17 cellular contexts compared by ENCODE assay signal in genomic region chr6:44235891-44236516, GRCh38. TPM values are rescaled to one million over a fixed set of nuclear protein-coding genes. Genes with fewer than 3 reads are reported as not detected.
DNase-seq lines count a peak whose midpoint lies in the region; ATAC-seq and TF ChIP-seq lines count a peak whose summit lies in the region.
"Had no signal": no experiment of that assay in that cellular context is flagged by ENCODE, and none has a peak within 500 bp of the region (broad histone marks: within the 10 kb centered on the region; RNA-seq: fewer than 3 reads in every experiment).

No MANE protein-coding gene starts in this region.

- no peak overlapping the region for H3K4me2 ChIP-seq in OCI-LY1 (ENCODE audit: low read length)

- no peaks in the 10 kb centered on the region for H3K27me3 ChIP-seq in OCI-LY1 (ENCODE audit: insufficient read depth, low read length)
- no peaks in the 10 kb centered on the region for H3K27me3 ChIP-seq in lower lobe of right lung (ENCODE audit: low read depth)
- no peaks in the 10 kb centered on the region for H3K27me3 ChIP-seq in thoracic aorta (replicated peaks; ENCODE audit: insufficient read depth)
- H3K27me3 ChIP-seq: MG63, Peyer's patch had no signal

- no peaks in the 10 kb centered on the region for H3K9me2 ChIP-seq in OCI-LY1 (ENCODE audit: low read depth, low read length)

- H3K4me3 ChIP-seq in OCI-LY1 (ENCODE audit: low read depth, low read length, poor library complexity, severe bottlenecking) (no peak overlapping the region), astrocyte of the cerebellum (ENCODE audit: low read depth, low read length) (no peak overlapping the region), lower lobe of right lung (no peak overlapping the region), thoracic aorta (no peak overlapping the region)
- H3K4me3 ChIP-seq: MG63, Peyer's patch had no signal

- H3K79me2 ChIP-seq in OCI-LY1 (ENCODE audit: insufficient read depth, low read length): no peaks in the 10 kb centered on the region

- TF ChIP-seq CTCF in OCI-LY1 (IDR thresholded peaks at IDR 0.05; ENCODE audit: low read length): peak; percentile 27
- TF ChIP-seq CTCF in astrocyte of the cerebellum (IDR thresholded peaks at IDR 0.05; ENCODE audit: low read depth, low read length, missing control alignments): peak; percentile 2
- no peak for TF ChIP-seq CTCF in lower lobe of right lung (IDR thresholded peaks at IDR 0.05)
- TF ChIP-seq CTCF in thoracic aorta (IDR thresholded peaks at IDR 0.05): no peak

- H3K36me3 ChIP-seq in OCI-LY1 (ENCODE audit: insufficient read depth, low read length) (peaks cover 43% of the 10 kb centered on the region), lower lobe of right lung (peaks cover 22% of the 10 kb centered on the region), thoracic aorta (peaks cover 21% of the 10 kb centered on the region)
- H3K36me3 ChIP-seq: Peyer's patch had no signal

- H4K20me1 ChIP-seq in OCI-LY1 (ENCODE audit: insufficient read depth, low read length): no peaks in the 10 kb centered on the region

- H3F3A ChIP-seq in OCI-LY1 (ENCODE audit: insufficient read depth, low read length): no peaks in the 10 kb centered on the region

- H3K9me3 ChIP-seq in OCI-LY1 (ENCODE audit: low read length) (no peaks in the 10 kb centered on the region), lower lobe of right lung (no peaks in the 10 kb centered on the region), thoracic aorta (no peaks in the 10 kb centered on the region)
- H3K9me3 ChIP-seq: MG63, Peyer's patch had no signal

- H3K27ac ChIP-seq in OCI-LY1 (ENCODE audit: low read depth, low read length, poor library complexity, severe bottlenecking) (no peak overlapping the region), lower lobe of right lung (no peak overlapping the region), thoracic aorta (peak overlapping the region; percentile 96 to 98)

- H3K9ac ChIP-seq in OCI-LY1 (ENCODE audit: low read length): no peak overlapping the region

- in situ Hi-C loops in astrocyte of the cerebellum (cut with HindIII; ENCODE audit: low sequenced_read_pairs): no loop called here

- ATAC-seq in lower lobe of right lung (no peak), thoracic aorta (ENCODE audit: insufficient number of reproducible peaks, low FRiP score, low read depth) (no peak), GM19397 (IDR thresholded peaks at IDR 0.05; ENCODE audit: unreplicated experiment) (no peak)

- H3K4me1 ChIP-seq in OCI-LY1 (ENCODE audit: insufficient read depth, low read length, severe bottlenecking) (peaks cover 9% of the 10 kb centered on the region), lower lobe of right lung (peaks cover 43% of the 10 kb centered on the region), thoracic aorta (ENCODE audit: control insufficient read depth in 1 of 2, low read depth in 2 of 2) (peaks cover 27 to 63% of the 10 kb centered on the region in 2 donors)

- H2AFZ ChIP-seq in OCI-LY1 (ENCODE audit: low read length): no peak overlapping the region

- intact Hi-C loops in lower lobe of right lung (cut with DNase I): loop anchor here (10.0 kb wide), 1 partner anchor 61 kb away; no protein-coding TSS in a partner anchor

- DNase-seq in astrocyte of the cerebellum (ENCODE audit: low read depth) (no peak), lower lobe of right lung (peak; percentile 31), thoracic aorta (ENCODE audit: low spot score) (no peak), MV-4-11 (lab: John Stamatoyannopoulos, UW) (no peak)
- no peak for DNase-seq in activated CD4-positive, CD25-positive, alpha-beta regulatory T cell (lab: John Stamatoyannopoulos, UW)
- DNase-seq: activated naive CD8-positive, alpha-beta T cell treated with anti-CD3 and anti-CD28 coated beads, Interleukin-2, amount 10 ng/mL, durations not matched to agents 7 days and 5 days; C1 segment of cervical spinal cord; MG63; NCI-H2081 treated with DMSO at 0.1 percent for 48 hours; NCI-H526 treated with DMSO at 0.1 percent for 48 hours; stimulated activated CD4-positive, alpha-beta T cell treated with anti-CD3 and anti-CD28 coated beads, Interleukin-1b, Interleukin-23, amount 100 ng/mL, for 48 hours; T-helper 1 cell had no signal

RNA-seq across cellular contexts. Expression of gene HSP90AB1, which starts 10.9 kb away (rescaled TPM):
- 680 TPM for total RNA-seq in lower lobe of right lung
- total RNA-seq in thoracic aorta: 100 to 1,000 TPM; 405 to 695 TPM

RNA-seq across cellular contexts. Expression of gene SLC29A1, which starts 12.6 kb away (rescaled TPM):
- 36.2 TPM for total RNA-seq in lower lobe of right lung
- 100 to 1,000 TPM; 132 to 172 TPM for total RNA-seq in thoracic aorta

RNA-seq across cellular contexts. Expression of gene MYMX, which starts 19.3 kb away (rescaled TPM):
- not detected for total RNA-seq in lower lobe of right lung
- total RNA-seq in thoracic aorta: not detected
- total RNA-seq: activated naive CD8-positive, alpha-beta T cell treated with anti-CD3 and anti-CD28 coated beads, Interleukin-2, amount 10 ng/mL, durations not matched to agents 7 days and 5 days; HT-29; Peyer's patch; urinary bladder had no signal

RNA-seq across cellular contexts. Expression of gene SLC35B2, which starts 21.3 kb away (rescaled TPM):
- 23.8 TPM for total RNA-seq in lower lobe of right lung
- 10 to 100 TPM; 19.9 to 33.3 TPM for total RNA-seq in thoracic aorta

RNA-seq across cellular contexts. Expression of gene NFKBIE, which starts 29.3 kb away (rescaled TPM):
- total RNA-seq in lower lobe of right lung (10.4 TPM), thoracic aorta (10 to 100 TPM in 1 of 2 donors, 1 to 10 TPM in 1; 5.5 to 10.6 TPM)

Comparison
In these comparisons a context has a peak if more than half of its experiments do, and no peak if none do; other contexts are left out.
1. H3K27ac ChIP-seq: peak in thoracic aorta (2 of 2); none in OCI-LY1 (single experiment) and lower lobe of right lung (single experiment).
2. CTCF ChIP-seq: peak in OCI-LY1 (single experiment) and astrocyte of the cerebellum (single experiment); none in lower lobe of right lung (single experiment) and thoracic aorta (single experiment).